ENCODE assay signal across 2 cellular contexts in the genomic region with DNA sequence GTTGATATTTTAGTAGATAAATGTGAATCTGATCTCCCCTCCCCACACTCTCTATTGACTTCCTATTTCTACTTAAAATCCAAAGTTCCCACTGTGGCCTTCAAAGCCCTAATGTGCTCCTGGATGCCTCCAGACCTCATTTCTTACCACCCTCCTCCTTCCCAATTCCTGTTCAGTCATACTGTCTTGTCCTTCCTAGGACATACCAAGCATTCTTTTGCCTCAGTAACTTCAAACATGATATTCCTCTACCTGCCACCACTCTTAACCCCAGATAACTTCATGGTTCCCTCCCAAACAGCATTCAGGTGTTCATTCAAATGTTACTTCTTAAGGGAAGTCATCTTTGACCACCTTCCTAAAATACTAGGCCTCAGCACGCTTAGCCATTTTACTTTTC.
TF ChIP-seq lines count a peak whose summit lies in the region.

No MANE protein-coding gene starts in this region.

TF ChIP-seq in HCT116, 20 proteins besides CTCF, POLR2A, EP300 and RAD21 (continued from another document):
- TF ChIP-seq, protein P1, sequence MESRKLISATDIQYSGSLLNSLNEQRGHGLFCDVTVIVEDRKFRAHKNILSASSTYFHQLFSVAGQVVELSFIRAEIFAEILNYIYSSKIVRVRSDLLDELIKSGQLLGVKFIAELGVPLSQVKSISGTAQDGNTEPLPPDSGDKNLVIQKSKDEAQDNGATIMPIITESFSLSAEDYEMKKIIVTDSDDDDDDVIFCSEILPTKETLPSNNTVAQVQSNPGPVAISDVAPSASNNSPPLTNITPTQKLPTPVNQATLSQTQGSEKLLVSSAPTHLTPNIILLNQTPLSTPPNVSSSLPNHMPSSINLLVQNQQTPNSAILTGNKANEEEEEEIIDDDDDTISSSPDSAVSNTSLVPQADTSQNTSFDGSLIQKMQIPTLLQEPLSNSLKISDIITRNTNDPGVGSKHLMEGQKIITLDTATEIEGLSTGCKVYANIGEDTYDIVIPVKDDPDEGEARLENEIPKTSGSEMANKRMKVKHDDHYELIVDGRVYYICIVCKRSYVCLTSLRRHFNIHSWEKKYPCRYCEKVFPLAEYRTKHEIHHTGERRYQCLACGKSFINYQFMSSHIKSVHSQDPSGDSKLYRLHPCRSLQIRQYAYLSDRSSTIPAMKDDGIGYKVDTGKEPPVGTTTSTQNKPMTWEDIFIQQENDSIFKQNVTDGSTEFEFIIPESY (IDR thresholded peaks at IDR 0.05; ENCODE audit: extremely low read depth, insufficient replicate concordance, low read length): no peak
- TF ChIP-seq REST (IDR thresholded peaks at IDR 0.05; ENCODE audit: low read depth): no peak
- TF ChIP-seq EGR1 (IDR thresholded peaks at IDR 0.05; ENCODE audit: low read depth): no peak
TF ChIP-seq in HCT116: peak in this region for 0.

TF ChIP-seq in WTC11, 78 proteins besides CTCF, POLR2A, EP300 and RAD21 (continued from another document):
- TF ChIP-seq, protein P2, sequence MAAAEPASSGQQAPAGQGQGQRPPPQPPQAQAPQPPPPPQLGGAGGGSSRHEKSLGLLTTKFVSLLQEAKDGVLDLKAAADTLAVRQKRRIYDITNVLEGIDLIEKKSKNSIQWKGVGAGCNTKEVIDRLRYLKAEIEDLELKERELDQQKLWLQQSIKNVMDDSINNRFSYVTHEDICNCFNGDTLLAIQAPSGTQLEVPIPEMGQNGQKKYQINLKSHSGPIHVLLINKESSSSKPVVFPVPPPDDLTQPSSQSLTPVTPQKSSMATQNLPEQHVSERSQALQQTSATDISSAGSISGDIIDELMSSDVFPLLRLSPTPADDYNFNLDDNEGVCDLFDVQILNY (CRISPR knock-in tag; IDR thresholded peaks at IDR 0.05): no peak
- no peak for TF ChIP-seq TEAD4 (CRISPR knock-in tag; IDR thresholded peaks at IDR 0.05)
